In the genomic region with DNA sequence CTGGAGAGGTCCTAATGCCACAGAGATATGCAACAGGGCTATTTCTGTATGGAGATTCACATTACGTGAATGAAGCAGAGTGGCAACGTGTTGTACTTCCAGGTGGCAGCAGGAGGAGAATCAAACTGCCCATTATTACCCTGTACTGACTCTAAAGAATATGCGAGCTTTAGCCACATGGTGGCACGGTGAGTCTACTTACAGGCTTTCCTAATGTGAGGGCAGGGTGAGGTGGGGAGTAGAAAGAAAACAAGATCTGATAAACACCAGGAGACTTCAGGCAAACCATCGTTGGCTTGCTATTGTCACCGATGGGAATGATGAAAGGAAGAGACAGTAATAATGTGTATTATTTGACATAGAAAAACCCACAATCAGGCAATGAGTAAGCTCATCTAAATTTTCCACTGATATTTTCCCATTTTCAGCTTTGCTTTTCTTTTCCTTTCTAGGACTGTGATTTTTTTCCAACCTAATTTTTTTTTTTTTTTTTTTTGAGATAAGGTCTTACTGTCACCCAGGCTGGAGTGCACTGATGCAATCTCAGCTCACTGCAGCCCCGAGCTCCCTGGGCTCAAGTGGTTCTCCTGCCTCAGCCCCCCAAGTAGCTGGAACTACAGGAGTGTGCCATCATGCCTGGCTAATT, we compare ENCODE assay signal across 8 cellular contexts.
A peak's percentile ranks its signal among the peaks of the same experiment; 100 is the strongest.
DNase-seq lines count a peak whose midpoint lies in the region; ATAC-seq lines count a peak whose summit lies in the region.

No MANE protein-coding gene starts in this region.

- no peak overlapping the region for H3K27ac ChIP-seq in effector memory CD4-positive, alpha-beta T cell (ENCODE audit: insufficient read depth, low read length, poor library complexity, severe bottlenecking)

- no peaks in the 10 kb centered on the region for H3K27me3 ChIP-seq in effector memory CD4-positive, alpha-beta T cell (replicated peaks; ENCODE audit: control insufficient read depth, insufficient read depth, low read length, poor library complexity, severe bottlenecking)

- H3K4me1 Mint-ChIP-seq in activated CD4-positive, alpha-beta T cell treated with anti-CD3 and anti-CD28 coated beads, Interleukin-2, amount 10 ng/mL, durations not matched to agents 7 days and 5 days = peaks cover 4% of the 10 kb centered on the region
- peaks cover 10% of the 10 kb centered on the region for H3K4me1 Mint-ChIP-seq in memory B cell
- peaks cover 7% of the 10 kb centered on the region for H3K4me1 Mint-ChIP-seq in stimulated activated effector memory CD8-positive, alpha-beta T cell treated with anti-CD3 and anti-CD28 coated beads, Interleukin-12 subunit alpha, Interleukin-12 subunit beta, amount 100 ng/mL, for 72 hours

- ATAC-seq in GM19397 (IDR thresholded peaks at IDR 0.05; ENCODE audit: unreplicated experiment) = peak; percentile 92
- ATAC-seq in HG03460 (IDR thresholded peaks at IDR 0.05; ENCODE audit: unreplicated experiment) = peak; percentile 87
- peak; percentile 100 for ATAC-seq in memory B cell (ENCODE audit: low read depth)
- peak; percentile 96 for ATAC-seq in stimulated activated effector memory CD8-positive, alpha-beta T cell treated with anti-CD3 and anti-CD28 coated beads, Interleukin-12 subunit alpha, Interleukin-12 subunit beta, amount 100 ng/mL, for 72 hours

- no peak overlapping the region for H3K4me3 ChIP-seq in effector memory CD4-positive, alpha-beta T cell (ENCODE audit: insufficient read depth, low read depth, low read length, poor library complexity, severe bottlenecking)

- POLR2A ChIA-PET in activated CD4-positive, alpha-beta T cell treated with anti-CD3 and anti-CD28 coated beads, Interleukin-2, amount 10 ng/mL, durations not matched to agents 7 days and 5 days (lab: Charles Lee) = no interaction called here

- no peaks in the 10 kb centered on the region for H3K9me3 ChIP-seq in effector memory CD4-positive, alpha-beta T cell (ENCODE audit: control insufficient read depth, low read length)

- no peaks in the 10 kb centered on the region for H3K4me1 ChIP-seq in effector memory CD4-positive, alpha-beta T cell (ENCODE audit: control insufficient read depth, insufficient read depth, low read length, poor library complexity, severe bottlenecking)

- H3K36me3 ChIP-seq in effector memory CD4-positive, alpha-beta T cell (ENCODE audit: control insufficient read depth, insufficient read depth, low read length) = no peaks in the 10 kb centered on the region

- H3K36me3 Mint-ChIP-seq in activated CD4-positive, alpha-beta T cell treated with anti-CD3 and anti-CD28 coated beads, Interleukin-2, amount 10 ng/mL, durations not matched to agents 7 days and 5 days (ENCODE audit: low read depth) = no peaks in the 10 kb centered on the region
- no peaks in the 10 kb centered on the region for H3K36me3 Mint-ChIP-seq in memory B cell
- no peaks in the 10 kb centered on the region for H3K36me3 Mint-ChIP-seq in stimulated activated effector memory CD8-positive, alpha-beta T cell treated with anti-CD3 and anti-CD28 coated beads, Interleukin-12 subunit alpha, Interleukin-12 subunit beta, amount 100 ng/mL, for 72 hours

- no peaks in the 10 kb centered on the region for H3K27me3 Mint-ChIP-seq in activated CD4-positive, alpha-beta T cell treated with anti-CD3 and anti-CD28 coated beads, Interleukin-2, amount 10 ng/mL, durations not matched to agents 7 days and 5 days
- H3K27me3 Mint-ChIP-seq in memory B cell = no peaks in the 10 kb centered on the region

- peak; percentile 49 for DNase-seq in COLO668 (lab: John Stamatoyannopoulos, UW; ENCODE audit: unreplicated experiment)
- peak; percentile 82 for DNase-seq in NCI-H69 (lab: John Stamatoyannopoulos, UW)
- DNase-seq in activated CD4-positive, alpha-beta T cell treated with anti-CD3 and anti-CD28 coated beads, Interleukin-2, amount 10 ng/mL, durations not matched to agents 7 days and 5 days = peak; percentile 74
- DNase-seq in effector memory CD4-positive, alpha-beta T cell = peak in 2 of 3 donors; percentile 13 to 18
- DNase-seq in memory B cell (ENCODE audit: low spot score in 2 of 2) = peak; percentile 59 to 74
- peak; percentile 15 to 69 for DNase-seq in stimulated activated effector memory CD8-positive, alpha-beta T cell treated with anti-CD3 and anti-CD28 coated beads, Interleukin-12 subunit alpha, Interleukin-12 subunit beta, amount 100 ng/mL, for 72 hours (ENCODE audit: low spot score in 2 of 2)

- CTCF ChIA-PET in activated CD4-positive, alpha-beta T cell treated with anti-CD3 and anti-CD28 coated beads, Interleukin-2, amount 10 ng/mL, durations not matched to agents 7 days and 5 days (lab: Charles Lee) = interaction anchor here (0.6 to 1.4 kb wide), 7 partner anchors 16 to 514 kb away, joined by 3 to 6 read pairs (median 4); partner anchors contain the start of genes CPEB3 and MARCHF5

- H3K4me3 Mint-ChIP-seq in activated CD4-positive, alpha-beta T cell treated with anti-CD3 and anti-CD28 coated beads, Interleukin-2, amount 10 ng/mL, durations not matched to agents 7 days and 5 days = no peak overlapping the region
- no peak overlapping the region for H3K4me3 Mint-ChIP-seq in memory B cell
- H3K4me3 Mint-ChIP-seq in stimulated activated effector memory CD8-positive, alpha-beta T cell treated with anti-CD3 and anti-CD28 coated beads, Interleukin-12 subunit alpha, Interleukin-12 subunit beta, amount 100 ng/mL, for 72 hours = no peak overlapping the region

- no peak overlapping the region for H3K27ac Mint-ChIP-seq in activated CD4-positive, alpha-beta T cell treated with anti-CD3 and anti-CD28 coated beads, Interleukin-2, amount 10 ng/mL, durations not matched to agents 7 days and 5 days
- H3K27ac Mint-ChIP-seq in memory B cell = no peak overlapping the region
- H3K27ac Mint-ChIP-seq in stimulated activated effector memory CD8-positive, alpha-beta T cell treated with anti-CD3 and anti-CD28 coated beads, Interleukin-12 subunit alpha, Interleukin-12 subunit beta, amount 100 ng/mL, for 72 hours = no peak overlapping the region

- H3K9me3 Mint-ChIP-seq in activated CD4-positive, alpha-beta T cell treated with anti-CD3 and anti-CD28 coated beads, Interleukin-2, amount 10 ng/mL, durations not matched to agents 7 days and 5 days = no peaks in the 10 kb centered on the region
- H3K9me3 Mint-ChIP-seq in memory B cell = no peaks in the 10 kb centered on the region
- no peaks in the 10 kb centered on the region for H3K9me3 Mint-ChIP-seq in stimulated activated effector memory CD8-positive, alpha-beta T cell treated with anti-CD3 and anti-CD28 coated beads, Interleukin-12 subunit alpha, Interleukin-12 subunit beta, amount 100 ng/mL, for 72 hours

Comparison
In these comparisons a context has a peak if more than half of its experiments do, and no peak if none do; other contexts are left out.
1. DNase-seq: peak in every context shown above with its lines; median percentile 82 in NCI-H69; 74 in activated CD4-positive, alpha-beta T cell treated with anti-CD3 and anti-CD28 coated beads, Interleukin-2, amount 10 ng/mL, durations not matched to agents 7 days and 5 days; 66 in memory B cell; 49 in COLO668; 42 in stimulated activated effector memory CD8-positive, alpha-beta T cell treated with anti-CD3 and anti-CD28 coated beads, Interleukin-12 subunit alpha, Interleukin-12 subunit beta, amount 100 ng/mL, for 72 hours; 16 in effector memory CD4-positive, alpha-beta T cell.